In genomic region chr16:24013733-24014645, GRCh38 we compare ENCODE assay signal across 8 cellular contexts.
DNase-seq lines count a peak whose midpoint lies in the region; ATAC-seq and TF ChIP-seq lines count a peak whose summit lies in the region.

No MANE protein-coding gene starts in this region.

- H3K4me3 Mint-ChIP-seq in activated naive CD4-positive, alpha-beta T cell treated with anti-CD3 and anti-CD28 coated beads, Interleukin-2, amount 10 ng/mL, durations not matched to agents 7 days and 5 days = peak overlapping the region; percentile 65

- H3K9me3 Mint-ChIP-seq in activated naive CD4-positive, alpha-beta T cell treated with anti-CD3 and anti-CD28 coated beads, Interleukin-2, amount 10 ng/mL, durations not matched to agents 7 days and 5 days = no peaks in the 10 kb centered on the region

- intact Hi-C loops in Right ventricle myocardium superior (cut with DNase I) (loop anchor here (5.0 to 10.0 kb wide), 2 partner anchors 199 to 282 kb away; no protein-coding TSS in a partner anchor), left ventricle myocardium inferior (cut with micrococcal nuclease) (no loop called here)

- no peaks in the 10 kb centered on the region for H3K9me3 ChIP-seq in left ventricle myocardium inferior (replicated peaks)

- peaks cover 8% of the 10 kb centered on the region for H3K36me3 Mint-ChIP-seq in activated naive CD4-positive, alpha-beta T cell treated with anti-CD3 and anti-CD28 coated beads, Interleukin-2, amount 10 ng/mL, durations not matched to agents 7 days and 5 days

- no peaks in the 10 kb centered on the region for H3K36me3 ChIP-seq in left ventricle myocardium inferior

- peak; percentile 20 for ATAC-seq in Right ventricle myocardium superior (ENCODE audit: poor library complexity)
- peak; percentile 96 for ATAC-seq in HG03103 (IDR thresholded peaks at IDR 0.05; ENCODE audit: low read depth, unreplicated experiment)

- H3K27ac ChIP-seq in left ventricle myocardium inferior (replicated peaks) = no peak overlapping the region

- DNase-seq in Right ventricle myocardium superior (no peak), left ventricle myocardium inferior (no peak), SIG-M5 (lab: John Stamatoyannopoulos, UW) (peak; percentile 72), DMS114 treated with DMSO at 0.1 percent for 48 hours (lab: John Stamatoyannopoulos, UW; ENCODE audit: unreplicated experiment) (no peak), pons (ENCODE audit: low spot score) (no peak)
- peak; percentile 75 for DNase-seq in activated naive CD4-positive, alpha-beta T cell treated with anti-CD3 and anti-CD28 coated beads, Interleukin-2, amount 10 ng/mL, durations not matched to agents 7 days and 5 days
- peak in 2 of 3 experiments; percentile 8 to 20 for DNase-seq in stimulated activated CD4-positive, alpha-beta T cell treated with anti-CD3 and anti-CD28 coated beads, TNF-alpha, amount 100 ng/mL, for 4 hours (ENCODE audit: low read depth in 3 of 3)

- H3K27me3 ChIP-seq in left ventricle myocardium inferior (ENCODE audit: low read depth) = peaks cover 81% of the 10 kb centered on the region

- CTCF ChIA-PET in activated naive CD4-positive, alpha-beta T cell treated with anti-CD3 and anti-CD28 coated beads, Interleukin-2, amount 10 ng/mL, durations not matched to agents 7 days and 5 days (lab: Charles Lee) = interaction anchor here (0.7 to 15.7 kb wide), 3 partner anchors 7 to 211 kb away, joined by 3 to 303 read pairs (median 5); no protein-coding TSS in a partner anchor

- no peak for TF ChIP-seq CTCF in left ventricle myocardium inferior (IDR thresholded peaks at IDR 0.05; ENCODE audit: borderline replicate concordance)

- H3K27ac Mint-ChIP-seq in activated naive CD4-positive, alpha-beta T cell treated with anti-CD3 and anti-CD28 coated beads, Interleukin-2, amount 10 ng/mL, durations not matched to agents 7 days and 5 days = peak overlapping the region; percentile 94

- H3K27me3 Mint-ChIP-seq in activated naive CD4-positive, alpha-beta T cell treated with anti-CD3 and anti-CD28 coated beads, Interleukin-2, amount 10 ng/mL, durations not matched to agents 7 days and 5 days = no peaks in the 10 kb centered on the region

- no peaks in the 10 kb centered on the region for H3K4me1 ChIP-seq in left ventricle myocardium inferior

- H3K4me1 Mint-ChIP-seq in activated naive CD4-positive, alpha-beta T cell treated with anti-CD3 and anti-CD28 coated beads, Interleukin-2, amount 10 ng/mL, durations not matched to agents 7 days and 5 days = peaks cover 54% of the 10 kb centered on the region

- no peak overlapping the region for H3K4me3 ChIP-seq in left ventricle myocardium inferior

Comparison
In these comparisons a context has a peak if more than half of its experiments do, and no peak if none do; other contexts are left out.
1. DNase-seq: peak in SIG-M5 (single experiment), activated naive CD4-positive, alpha-beta T cell treated with anti-CD3 and anti-CD28 coated beads, Interleukin-2, amount 10 ng/mL, durations not matched to agents 7 days and 5 days (single experiment) and stimulated activated CD4-positive, alpha-beta T cell treated with anti-CD3 and anti-CD28 coated beads, TNF-alpha, amount 100 ng/mL, for 4 hours (2 of 3); none in Right ventricle myocardium superior (single experiment), left ventricle myocardium inferior (single experiment), DMS114 treated with DMSO at 0.1 percent for 48 hours (single experiment) and pons (single experiment).